9 cellular contexts compared by ENCODE assay signal in the genomic region with DNA sequence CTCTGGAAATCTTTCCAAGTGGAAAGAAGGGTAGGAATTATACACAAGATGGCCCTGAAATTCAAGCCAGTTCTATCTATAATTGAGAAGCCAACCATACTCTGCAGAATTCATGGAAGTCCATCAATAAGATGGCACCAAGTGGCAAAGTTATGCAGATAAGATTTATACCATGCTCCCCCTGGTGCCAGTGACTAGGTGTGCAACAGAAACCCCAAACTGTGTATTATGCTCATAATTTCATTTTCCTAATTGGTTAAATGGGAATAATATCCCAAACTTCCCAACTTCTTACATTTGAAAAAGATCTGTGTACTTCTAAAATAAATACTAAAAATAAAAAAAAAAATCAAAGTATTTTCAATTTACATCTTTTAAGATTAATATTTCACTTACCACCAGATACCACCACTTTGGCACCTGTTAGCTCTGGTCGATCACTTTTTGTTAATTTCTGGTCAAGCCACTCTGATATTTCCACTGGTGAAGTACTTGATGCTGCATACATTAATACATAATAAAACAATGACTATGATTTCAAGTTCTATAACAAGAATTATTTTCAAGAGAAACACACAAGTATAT. TPM values are rescaled to one million over a fixed set of nuclear protein-coding genes. Genes with fewer than 3 reads are reported as not detected.
A peak's percentile ranks its signal among the peaks of the same experiment; 100 is the strongest.
DNase-seq lines count a peak whose midpoint lies in the region; TF ChIP-seq lines count a peak whose summit lies in the region.
"Had no signal": no experiment of that assay in that cellular context is flagged by ENCODE, and none has a peak within 500 bp of the region (broad histone marks: within the 10 kb centered on the region; RNA-seq: fewer than 3 reads in every experiment).

No MANE protein-coding gene starts in this region.

- no peaks in the 10 kb centered on the region for H3K27me3 ChIP-seq in AG04450 (ENCODE audit: control insufficient read depth, insufficient read depth, low read length)

- CTCF ChIA-PET in AG04450 (lab: Charles Lee) = interaction anchor here (1.1 to 1.5 kb wide), 5 partner anchors 9 to 582 kb away, joined by 3 to 5 read pairs (median 3); partner anchors contain the start of gene ISL2

- no peaks in the 10 kb centered on the region for H3K9me3 ChIP-seq in AG04450 (ENCODE audit: control insufficient read depth, insufficient read depth, low read length)

- DNase-seq in AG04450 (ENCODE audit: low read depth, low spot score) (no peak), RPMI7951 (ENCODE audit: low read depth) (peak; percentile 30), fibroblast of pulmonary artery (ENCODE audit: low read depth) (peak; percentile 29), NCI-H510A (lab: John Stamatoyannopoulos, UW) (no peak), NCI-H526 (lab: John Stamatoyannopoulos, UW) (no peak), ecto neural progenitor cell (ENCODE audit: low spot score) (no peak)
- no peak for DNase-seq in stimulated activated CD4-positive, alpha-beta T cell treated with anti-CD3 and anti-CD28 coated beads, Interleukin-2, amount 100 ng/mL, for 48 hours
- DNase-seq: stimulated activated CD4-positive, alpha-beta T cell treated with anti-CD3 and anti-CD28 coated beads, Interleukin-4, amount 100 ng/mL, for 1 hour had no signal

- POLR2A ChIA-PET in AG04450 (lab: Yijun Ruan, JAX) = no interaction called here

- H3K27ac ChIP-seq in AG04450 (ENCODE audit: low read depth, low read length) = no peak overlapping the region

- TF ChIP-seq CTCF in AG04450 (IDR thresholded peaks at IDR 0.05; ENCODE audit: low read depth, low read length) = peak; percentile 63
- TF ChIP-seq CTCF in GM12872 (IDR thresholded peaks at IDR 0.05; ENCODE audit: insufficient read depth, low read depth, low read length) = peak; percentile 56
- peak; percentile 59 for TF ChIP-seq CTCF in fibroblast of pulmonary artery (IDR thresholded peaks at IDR 0.05; ENCODE audit: low read length, missing control alignments)

- H3K4me3 ChIP-seq in AG04450 (ENCODE audit: low read depth, low read length) = no peak overlapping the region
- no peak overlapping the region for H3K4me3 ChIP-seq in fibroblast of pulmonary artery (replicated peaks; ENCODE audit: low read depth, low read length)

RNA-seq across cellular contexts. Expression of gene ETFA, which starts 25.9 kb away (rescaled TPM):
- 152 and 208 TPM in 2 replicates for polyA plus RNA-seq in AG04450 (2011; rRNA removed)
- polyA minus RNA-seq in AG04450 (2011; rRNA and poly(A)+ RNA removed) = 88.5 and 127 TPM in 2 replicates
- 216 and 236 TPM in 2 replicates for total RNA-seq in RPMI7951 (2014; rRNA removed; shearing (Covaris generic))

RNA-seq across cellular contexts. Expression of gene ISL2, which starts 51.2 kb away (rescaled TPM):
- 0.82 and 0.83 TPM in 2 replicates for polyA plus RNA-seq in AG04450 (2011; rRNA removed)
- polyA minus RNA-seq in AG04450 (2011; rRNA and poly(A)+ RNA removed) = 1.2 and 1.3 TPM in 2 replicates
- total RNA-seq in RPMI7951 (2014; rRNA removed; shearing (Covaris generic)) = 1.8 and 3.4 TPM in 2 replicates

Comparison
In these comparisons a context has a peak if more than half of its experiments do, and no peak if none do; other contexts are left out.
1. DNase-seq: peak in RPMI7951 (single experiment) and fibroblast of pulmonary artery (single experiment); none in AG04450 (single experiment), NCI-H510A (single experiment), stimulated activated CD4-positive, alpha-beta T cell treated with anti-CD3 and anti-CD28 coated beads, Interleukin-2, amount 100 ng/mL, for 48 hours (0 of 2), NCI-H526 (0 of 2) and ecto neural progenitor cell (single experiment).
2. Peak in every context shown above with its lines, with median percentiles within 50 percentile points of each other: CTCF ChIP-seq.